In genomic region chr11:103903621-103904323, GRCh38 we compare ENCODE assay signal across 10 cellular contexts.
DNase-seq lines count a peak whose midpoint lies in the region; ATAC-seq and FAIRE-seq lines count a peak whose summit lies in the region.
"Had no signal": no experiment of that assay in that cellular context is flagged by ENCODE, and none has a peak within 500 bp of the region (broad histone marks: within the 10 kb centered on the region; RNA-seq: fewer than 3 reads in every experiment).

No MANE protein-coding gene starts in this region.

- peak; percentile 100 for FAIRE-seq in GM19239 (lab: Jason Lieb, UNC)

- DNase-seq in DMS153 treated with DMSO at 0.1 percent for 48 hours (lab: John Stamatoyannopoulos, UW; ENCODE audit: unreplicated experiment), result peak; percentile 8
- no peak for DNase-seq in GM19239 (ENCODE audit: insufficient read length, low spot score)
- no peak for DNase-seq in activated CD4-positive, alpha-beta T cell treated with anti-CD3 and anti-CD28 coated beads for 4 hours
- no peak for DNase-seq in activated gamma-delta T cell (lab: John Stamatoyannopoulos, UW)
- DNase-seq in stimulated activated CD4-positive, alpha-beta T cell treated with anti-CD3 and anti-CD28 coated beads, Interleukin-15, amount 100 ng/mL, for 24 hours, result no peak
- DNase-seq in UCSD-AML1 (lab: John Stamatoyannopoulos, UW; ENCODE audit: unreplicated experiment), result no peak
- DNase-seq: effector CD8-positive, alpha-beta T cell; OCI-M1 had no signal

- peak; percentile 82 for ATAC-seq in HG02763 (IDR thresholded peaks at IDR 0.05; ENCODE audit: unreplicated experiment)
- ATAC-seq in HG03558 (IDR thresholded peaks at IDR 0.05; ENCODE audit: extremely low read depth, unreplicated experiment), result peak; percentile 60
